ENCODE assay signal across 8 cellular contexts in the genomic region with DNA sequence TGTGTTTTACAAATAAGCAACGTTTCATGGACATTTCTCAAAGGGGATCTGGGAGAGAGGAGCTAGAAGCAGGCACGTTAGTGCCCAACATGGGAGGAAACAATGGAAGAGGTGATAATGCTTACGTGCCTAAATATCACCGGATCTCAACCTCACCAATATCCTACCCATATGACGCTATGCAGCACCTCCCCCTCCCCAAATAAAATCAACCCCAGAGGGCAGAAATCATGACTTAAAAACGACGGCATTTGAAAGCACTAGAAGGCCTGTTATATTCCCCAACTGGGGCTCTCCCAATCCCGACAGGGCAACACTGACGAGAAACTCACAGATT. TPM values are rescaled to one million over a fixed set of nuclear protein-coding genes. Genes with fewer than 3 reads are reported as not detected.
DNase-seq lines count a peak whose midpoint lies in the region; TF ChIP-seq lines count a peak whose summit lies in the region.

No MANE protein-coding gene starts in this region.

- H3K36me3 ChIP-seq in HUES64 (ENCODE audit: insufficient read depth, low read length) (peaks cover 11% of the 10 kb centered on the region), ascending aorta (peaks cover 3 to 11% of the 10 kb centered on the region in 2 donors), testis (ENCODE audit: low read depth, missing control alignments) (no peaks in the 10 kb centered on the region)

- no peaks in the 10 kb centered on the region for H3K27me3 Mint-ChIP-seq in activated naive CD4-positive, alpha-beta T cell treated with anti-CD3 and anti-CD28 coated beads, Interleukin-2, amount 50 U/mL, for 24 hours

- intact Hi-C loops in ascending aorta (cut with DNase I), result loop anchor here (5.0 to 10.0 kb wide), 4 partner anchors 131 to 1099 kb away; a partner anchor contains a TSS
- intact Hi-C loops in testis (cut with DNase I; ENCODE audit: low total_unique reads), result no loop called here

- peaks cover 44% of the 10 kb centered on the region for H3K4me1 Mint-ChIP-seq in activated naive CD4-positive, alpha-beta T cell treated with anti-CD3 and anti-CD28 coated beads, Interleukin-2, amount 50 U/mL, for 24 hours

- H3K27ac ChIP-seq in HUES64 (ENCODE audit: low read depth, low read length), result peak overlapping the region; percentile 90
- H3K27ac ChIP-seq in ascending aorta, result peak overlapping the region; percentile 87 to 90
- H3K27ac ChIP-seq in layer of hippocampus (ENCODE audit: low read depth, low read length), result peak overlapping the region; percentile 82
- peak overlapping the region; percentile 76 to 79 for H3K27ac ChIP-seq in testis

- H3K27ac Mint-ChIP-seq in activated naive CD4-positive, alpha-beta T cell treated with anti-CD3 and anti-CD28 coated beads, Interleukin-2, amount 50 U/mL, for 24 hours, result peak overlapping the region; percentile 99

- H3K36me3 Mint-ChIP-seq in activated naive CD4-positive, alpha-beta T cell treated with anti-CD3 and anti-CD28 coated beads, Interleukin-2, amount 50 U/mL, for 24 hours, result peaks cover 4% of the 10 kb centered on the region

- TF ChIP-seq CTCF in ascending aorta (IDR thresholded peaks at IDR 0.05), result no peak
- no peak for TF ChIP-seq CTCF in testis (IDR thresholded peaks at IDR 0.05)

- H3K9me3 Mint-ChIP-seq in activated naive CD4-positive, alpha-beta T cell treated with anti-CD3 and anti-CD28 coated beads, Interleukin-2, amount 50 U/mL, for 24 hours, result no peaks in the 10 kb centered on the region

- H3K4me1 ChIP-seq in HUES64 (ENCODE audit: insufficient read depth, low read length) (peaks cover 10% of the 10 kb centered on the region), ascending aorta (no peaks in the 10 kb centered on the region), testis (peaks cover 9% of the 10 kb centered on the region)

- H3K9me3 ChIP-seq in HUES64 (ENCODE audit: insufficient read depth, low read depth, low read length), result no peaks in the 10 kb centered on the region
- H3K9me3 ChIP-seq in ascending aorta, result no peaks in the 10 kb centered on the region
- H3K9me3 ChIP-seq in testis, result no peaks in the 10 kb centered on the region

- no peak for DNase-seq in activated naive CD4-positive, alpha-beta T cell (lab: John Stamatoyannopoulos, UW)
- no peak for DNase-seq in ascending aorta (ENCODE audit: low spot score in 2 of 2)
- no peak for DNase-seq in testis
- DNase-seq in NCI-H1092 treated with DMSO at 0.1 percent for 48 hours (lab: John Stamatoyannopoulos, UW), result no peak
- no peak for DNase-seq in midbrain (lab: John Stamatoyannopoulos, UW)

- H3K27me3 ChIP-seq in HUES64 (ENCODE audit: insufficient read depth, low read length) (no peaks in the 10 kb centered on the region), ascending aorta (no peaks in the 10 kb centered on the region), layer of hippocampus (ENCODE audit: control insufficient read depth, insufficient read depth, low read length) (no peaks in the 10 kb centered on the region), testis (no peaks in the 10 kb centered on the region)

- under 1% methylated on average over 9 of the region's 9 CpGs for WGBS in HUES64
- WGBS in testis, 2 donors, result 0% methylated on average over 7 to 9 of the region's 9 CpGs

- peak overlapping the region; percentile 98 for H3K4me3 Mint-ChIP-seq in activated naive CD4-positive, alpha-beta T cell treated with anti-CD3 and anti-CD28 coated beads, Interleukin-2, amount 50 U/mL, for 24 hours

- TF ChIP-seq POLR2A in testis (IDR thresholded peaks at IDR 0.05), result no peak

- H3K4me3 ChIP-seq in HUES64 (ENCODE audit: low read length) (peak overlapping the region; percentile 91), ascending aorta (peak overlapping the region; percentile 87 to 94), testis (peak overlapping the region; percentile 70 to 79)

- H3K9ac ChIP-seq in HUES64 (ENCODE audit: low read depth, low read length), result peak overlapping the region; percentile 96

RNA-seq across cellular contexts. Expression of a gene that starts 0.4 kb away (rescaled TPM):
- polyA plus RNA-seq in HUES64 (2013, experiment 1 of 2), result 66.5 TPM
- 67.6 TPM for polyA plus RNA-seq in HUES64 (2013, experiment 2 of 2)
- total RNA-seq in ascending aorta, result 9.8 TPM
- 10 to 100 TPM; 41.1 to 54.9 TPM for total RNA-seq in testis
- 51.8 TPM for polyA plus RNA-seq in testis (ENCODE audit: insufficient read depth, low read depth, low replicate concordance)
